ENCODE assay signal across 1 cellular context in genomic region chr1:209784276-209785169, GRCh38.
TF ChIP-seq lines count a peak whose summit lies in the region.

Gene C1orf74, minus strand, starts transcription at chr1:209784559. Its CDS starts 925 bp downstream, at chr1:209783634.

TF ChIP-seq in HepG2, 621 proteins besides CTCF, POLR2A, EP300 and RAD21 (continued from another document and continues in another):
- no peak for TF ChIP-seq NFAT5 (CRISPR knock-in tag; IDR thresholded peaks at IDR 0.05)
- TF ChIP-seq, protein P1, sequence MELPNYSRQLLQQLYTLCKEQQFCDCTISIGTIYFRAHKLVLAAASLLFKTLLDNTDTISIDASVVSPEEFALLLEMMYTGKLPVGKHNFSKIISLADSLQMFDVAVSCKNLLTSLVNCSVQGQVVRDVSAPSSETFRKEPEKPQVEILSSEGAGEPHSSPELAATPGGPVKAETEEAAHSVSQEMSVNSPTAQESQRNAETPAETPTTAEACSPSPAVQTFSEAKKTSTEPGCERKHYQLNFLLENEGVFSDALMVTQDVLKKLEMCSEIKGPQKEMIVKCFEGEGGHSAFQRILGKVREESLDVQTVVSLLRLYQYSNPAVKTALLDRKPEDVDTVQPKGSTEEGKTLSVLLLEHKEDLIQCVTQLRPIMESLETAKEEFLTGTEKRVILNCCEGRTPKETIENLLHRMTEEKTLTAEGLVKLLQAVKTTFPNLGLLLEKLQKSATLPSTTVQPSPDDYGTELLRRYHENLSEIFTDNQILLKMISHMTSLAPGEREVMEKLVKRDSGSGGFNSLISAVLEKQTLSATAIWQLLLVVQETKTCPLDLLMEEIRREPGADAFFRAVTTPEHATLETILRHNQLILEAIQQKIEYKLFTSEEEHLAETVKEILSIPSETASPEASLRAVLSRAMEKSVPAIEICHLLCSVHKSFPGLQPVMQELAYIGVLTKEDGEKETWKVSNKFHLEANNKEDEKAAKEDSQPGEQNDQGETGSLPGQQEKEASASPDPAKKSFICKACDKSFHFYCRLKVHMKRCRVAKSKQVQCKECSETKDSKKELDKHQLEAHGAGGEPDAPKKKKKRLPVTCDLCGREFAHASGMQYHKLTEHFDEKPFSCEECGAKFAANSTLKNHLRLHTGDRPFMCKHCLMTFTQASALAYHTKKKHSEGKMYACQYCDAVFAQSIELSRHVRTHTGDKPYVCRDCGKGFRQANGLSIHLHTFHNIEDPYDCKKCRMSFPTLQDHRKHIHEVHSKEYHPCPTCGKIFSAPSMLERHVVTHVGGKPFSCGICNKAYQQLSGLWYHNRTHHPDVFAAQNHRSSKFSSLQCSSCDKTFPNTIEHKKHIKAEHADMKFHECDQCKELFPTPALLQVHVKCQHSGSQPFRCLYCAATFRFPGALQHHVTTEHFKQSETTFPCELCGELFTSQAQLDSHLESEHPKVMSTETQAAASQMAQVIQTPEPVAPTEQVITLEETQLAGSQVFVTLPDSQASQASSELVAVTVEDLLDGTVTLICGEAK (IDR thresholded peaks at IDR 0.05): peak; percentile 45
- TF ChIP-seq, protein P1 (CRISPR knock-in tag; IDR thresholded peaks at IDR 0.05): peak; percentile 60; the same call in 1 of the 2 replicates
- 0 out of 2 replicates have a peak, but pooled peaks have one; percentile 52 for TF ChIP-seq ZNF225 (CRISPR knock-in tag; IDR thresholded peaks at IDR 0.05)
- TF ChIP-seq ZNF326 (CRISPR knock-in tag; IDR thresholded peaks at IDR 0.05; ENCODE audit: borderline replicate concordance): no peak
- TF ChIP-seq ZNF709 (CRISPR knock-in tag; IDR thresholded peaks at IDR 0.05): peak; percentile 65; the same call in 1 of the 2 replicates
- no peak for TF ChIP-seq HDAC6 (IDR thresholded peaks at IDR 0.05; ENCODE audit: low read depth, low read length)
- TF ChIP-seq THRA (CRISPR knock-in tag; IDR thresholded peaks at IDR 0.05; ENCODE audit: borderline replicate concordance): no peak
- peak; percentile 42; the same call in 1 of the 2 replicates for TF ChIP-seq MAF1 (CRISPR knock-in tag; IDR thresholded peaks at IDR 0.05; ENCODE audit: borderline replicate concordance)
- TF ChIP-seq HMG20A (CRISPR knock-in tag; IDR thresholded peaks at IDR 0.05; ENCODE audit: borderline replicate concordance): no peak
- peak; percentile 81 for TF ChIP-seq ZNF574 (CRISPR knock-in tag; IDR thresholded peaks at IDR 0.05)
- peak; percentile 64; the same call in 1 of the 2 replicates for TF ChIP-seq TARDBP (CRISPR knock-in tag; IDR thresholded peaks at IDR 0.05)
- TF ChIP-seq SP2 (CRISPR knock-in tag; IDR thresholded peaks at IDR 0.05): peak; percentile 82
- TF ChIP-seq ZNF160 (CRISPR knock-in tag; IDR thresholded peaks at IDR 0.05): no peak
- TF ChIP-seq SP4 (CRISPR knock-in tag; IDR thresholded peaks at IDR 0.05): peak; percentile 62
- no peak for TF ChIP-seq DNMT3B (CRISPR knock-in tag; conservative IDR thresholded peaks at IDR 0.05)
- TF ChIP-seq NFATC3 (CRISPR knock-in tag; IDR thresholded peaks at IDR 0.05): peak; percentile 25; the same call in 1 of the 2 replicates
- TF ChIP-seq ZNF883 (CRISPR knock-in tag; IDR thresholded peaks at IDR 0.05; ENCODE audit: not compliant biosample characterization): no peak
- no peak for TF ChIP-seq ZNF549 (CRISPR knock-in tag; IDR thresholded peaks at IDR 0.05)
- TF ChIP-seq, protein P2, sequence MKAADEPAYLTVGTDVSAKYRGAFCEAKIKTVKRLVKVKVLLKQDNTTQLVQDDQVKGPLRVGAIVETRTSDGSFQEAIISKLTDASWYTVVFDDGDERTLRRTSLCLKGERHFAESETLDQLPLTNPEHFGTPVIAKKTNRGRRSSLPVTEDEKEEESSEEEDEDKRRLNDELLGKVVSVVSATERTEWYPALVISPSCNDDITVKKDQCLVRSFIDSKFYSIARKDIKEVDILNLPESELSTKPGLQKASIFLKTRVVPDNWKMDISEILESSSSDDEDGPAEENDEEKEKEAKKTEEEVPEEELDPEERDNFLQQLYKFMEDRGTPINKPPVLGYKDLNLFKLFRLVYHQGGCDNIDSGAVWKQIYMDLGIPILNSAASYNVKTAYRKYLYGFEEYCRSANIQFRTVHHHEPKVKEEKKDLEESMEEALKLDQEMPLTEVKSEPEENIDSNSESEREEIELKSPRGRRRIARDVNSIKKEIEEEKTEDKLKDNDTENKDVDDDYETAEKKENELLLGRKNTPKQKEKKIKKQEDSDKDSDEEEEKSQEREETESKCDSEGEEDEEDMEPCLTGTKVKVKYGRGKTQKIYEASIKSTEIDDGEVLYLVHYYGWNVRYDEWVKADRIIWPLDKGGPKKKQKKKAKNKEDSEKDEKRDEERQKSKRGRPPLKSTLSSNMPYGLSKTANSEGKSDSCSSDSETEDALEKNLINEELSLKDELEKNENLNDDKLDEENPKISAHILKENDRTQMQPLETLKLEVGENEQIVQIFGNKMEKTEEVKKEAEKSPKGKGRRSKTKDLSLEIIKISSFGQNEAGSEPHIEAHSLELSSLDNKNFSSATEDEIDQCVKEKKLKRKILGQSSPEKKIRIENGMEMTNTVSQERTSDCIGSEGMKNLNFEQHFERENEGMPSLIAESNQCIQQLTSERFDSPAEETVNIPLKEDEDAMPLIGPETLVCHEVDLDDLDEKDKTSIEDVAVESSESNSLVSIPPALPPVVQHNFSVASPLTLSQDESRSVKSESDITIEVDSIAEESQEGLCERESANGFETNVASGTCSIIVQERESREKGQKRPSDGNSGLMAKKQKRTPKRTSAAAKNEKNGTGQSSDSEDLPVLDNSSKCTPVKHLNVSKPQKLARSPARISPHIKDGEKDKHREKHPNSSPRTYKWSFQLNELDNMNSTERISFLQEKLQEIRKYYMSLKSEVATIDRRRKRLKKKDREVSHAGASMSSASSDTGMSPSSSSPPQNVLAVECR (CRISPR knock-in tag; IDR thresholded peaks at IDR 0.05; ENCODE audit: borderline replicate concordance): peak; percentile 32; the same call in 1 of the 2 replicates
- no peak for TF ChIP-seq FLYWCH1 (CRISPR knock-in tag; IDR thresholded peaks at IDR 0.05)
- TF ChIP-seq NFE2 (CRISPR knock-in tag; IDR thresholded peaks at IDR 0.05): no peak
- no peak for TF ChIP-seq SP140L (CRISPR knock-in tag; IDR thresholded peaks at IDR 0.05; ENCODE audit: borderline replicate concordance)
- peak; percentile 34; the same call in 1 of the 2 replicates for TF ChIP-seq ZNF563 (CRISPR knock-in tag; IDR thresholded peaks at IDR 0.05)
- no peak for TF ChIP-seq ASH2L (IDR thresholded peaks at IDR 0.05; ENCODE audit: insufficient read length, low read depth, low read length)
- peak; percentile 49; the same call in 1 of the 2 replicates for TF ChIP-seq HDAC1 (CRISPR knock-in tag; IDR thresholded peaks at IDR 0.05)
- peak; percentile 67; the same call in 1 of the 2 replicates for TF ChIP-seq ZMYM2 (CRISPR knock-in tag; IDR thresholded peaks at IDR 0.05)
- TF ChIP-seq ZNF17 (CRISPR knock-in tag; IDR thresholded peaks at IDR 0.05): 0 out of 2 replicates have a peak, but pooled peaks have one; percentile 33
- 0 out of 2 replicates have a peak, but pooled peaks have one; percentile 36 for TF ChIP-seq ZNF543 (CRISPR knock-in tag; IDR thresholded peaks at IDR 0.05)
- peak; percentile 99 for TF ChIP-seq CREB1 (IDR thresholded peaks at IDR 0.05)
- TF ChIP-seq CREB1 (CRISPR knock-in tag; IDR thresholded peaks at IDR 0.05): peak; percentile 96
- TF ChIP-seq ZNF264 (CRISPR knock-in tag; IDR thresholded peaks at IDR 0.05): 0 out of 2 replicates have a peak, but pooled peaks have one; percentile 25
- TF ChIP-seq ZIK1 (CRISPR knock-in tag; IDR thresholded peaks at IDR 0.05; ENCODE audit: borderline replicate concordance, low read depth): no peak
- TF ChIP-seq, protein P3, sequence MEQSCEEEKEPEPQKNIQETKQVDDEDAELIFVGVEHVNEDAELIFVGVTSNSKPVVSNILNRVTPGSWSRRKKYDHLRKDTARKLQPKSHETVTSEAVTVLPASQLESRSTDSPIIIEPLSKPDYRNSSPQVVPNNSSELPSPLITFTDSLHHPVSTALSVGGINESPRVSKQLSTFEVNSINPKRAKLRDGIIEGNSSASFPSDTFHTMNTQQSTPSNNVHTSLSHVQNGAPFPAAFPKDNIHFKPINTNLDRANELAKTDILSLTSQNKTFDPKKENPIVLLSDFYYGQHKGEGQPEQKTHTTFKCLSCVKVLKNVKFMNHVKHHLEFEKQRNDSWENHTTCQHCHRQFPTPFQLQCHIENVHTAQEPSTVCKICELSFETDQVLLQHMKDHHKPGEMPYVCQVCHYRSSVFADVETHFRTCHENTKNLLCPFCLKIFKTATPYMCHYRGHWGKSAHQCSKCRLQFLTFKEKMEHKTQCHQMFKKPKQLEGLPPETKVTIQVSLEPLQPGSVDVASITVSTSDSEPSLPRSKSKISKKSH (CRISPR knock-in tag; IDR thresholded peaks at IDR 0.05; ENCODE audit: borderline replicate concordance): peak; percentile 72; the same call in 1 of the 2 replicates
